8 cellular contexts compared by ENCODE assay signal in genomic region chr16:56682703-56683397, GRCh38. TPM values are rescaled to one million over a fixed set of nuclear protein-coding genes. Genes with fewer than 3 reads are reported as not detected.
DNase-seq lines count a peak whose midpoint lies in the region; ATAC-seq, FAIRE-seq and TF ChIP-seq lines count a peak whose summit lies in the region.

No MANE protein-coding gene starts in this region.

- no peaks in the 10 kb centered on the region for H3K9me3 Mint-ChIP-seq in activated CD4-positive, alpha-beta memory T cell treated with anti-CD3 and anti-CD28 coated beads, Interleukin-2, amount 10 ng/mL, durations not matched to agents 7 days and 5 days

- H3K4me2 ChIP-seq in smooth muscle cell: peak overlapping the region; percentile 99

- TF ChIP-seq CTCF in BE2C (IDR thresholded peaks at IDR 0.05; ENCODE audit: low read depth, low read length) (no peak), smooth muscle cell (IDR thresholded peaks at IDR 0.05; ENCODE audit: borderline replicate concordance, insufficient read depth, poor library complexity, severe bottlenecking) (no peak)

- peaks cover 9% of the 10 kb centered on the region for H3K36me3 Mint-ChIP-seq in activated CD4-positive, alpha-beta memory T cell treated with anti-CD3 and anti-CD28 coated beads, Interleukin-2, amount 10 ng/mL, durations not matched to agents 7 days and 5 days (ENCODE audit: low read depth)

- WGBS in right cardiac atrium: 42% methylated on average over 8 of the region's 8 CpGs
- 36% methylated on average over 8 of the region's 8 CpGs for WGBS in smooth muscle cell (ENCODE audit: low lambda C conversion rate)

- peak overlapping the region; percentile 55 for H3K9ac ChIP-seq in smooth muscle cell (ENCODE audit: low read depth)

- H3K27me3 ChIP-seq in BE2C (no peaks in the 10 kb centered on the region), H7 (ENCODE audit: control insufficient read depth, insufficient read depth, low read length) (peaks cover 4% of the 10 kb centered on the region; the same call in 1 of the 2 replicates), right cardiac atrium (ENCODE audit: control insufficient read depth, insufficient read depth) (no peaks in the 10 kb centered on the region), smooth muscle cell (ENCODE audit: low read depth) (peaks cover 8% of the 10 kb centered on the region)

- DNase-seq in BE2C (no peak), H7 (no peak), right cardiac atrium (peak in 2 of 3 donors; percentile 39 to 75), smooth muscle cell (lab: John Stamatoyannopoulos, UW; ENCODE audit: unreplicated experiment) (no peak), H4 (ENCODE audit: low spot score) (no peak), DMS79 (lab: John Stamatoyannopoulos, UW) (no peak), GM19239 (ENCODE audit: insufficient read length, low spot score) (no peak)
- DNase-seq in activated CD4-positive, alpha-beta memory T cell treated with anti-CD3 and anti-CD28 coated beads, Interleukin-2, amount 10 ng/mL, durations not matched to agents 7 days and 5 days: no peak

- FAIRE-seq in GM19239 (lab: Jason Lieb, UNC): no peak

- H2AFZ ChIP-seq in smooth muscle cell (ENCODE audit: low read depth): peak overlapping the region; percentile 98

- H3K4me3 ChIP-seq in BE2C (ENCODE audit: low read depth, low read length): peak overlapping the region; percentile 73
- peak overlapping the region; percentile 74 for H3K4me3 ChIP-seq in H7 (ENCODE audit: insufficient read depth, low read depth, low read length)
- peak overlapping the region; percentile 77 for H3K4me3 ChIP-seq in right cardiac atrium (ENCODE audit: low read length)
- peak overlapping the region; percentile 63 for H3K4me3 ChIP-seq in smooth muscle cell

- no peaks in the 10 kb centered on the region for H3K4me1 ChIP-seq in BE2C
- H3K4me1 ChIP-seq in right cardiac atrium (ENCODE audit: control insufficient read depth, insufficient read depth, low read length): peaks cover 19% of the 10 kb centered on the region
- H3K4me1 ChIP-seq in smooth muscle cell (ENCODE audit: low read depth): no peaks in the 10 kb centered on the region

- H3K9me3 ChIP-seq in BE2C: no peaks in the 10 kb centered on the region
- H3K9me3 ChIP-seq in right cardiac atrium (ENCODE audit: control insufficient read depth, low read length): no peaks in the 10 kb centered on the region
- H3K9me3 ChIP-seq in smooth muscle cell (replicated peaks; ENCODE audit: low read depth): no peaks in the 10 kb centered on the region

- POLR2A ChIA-PET in activated CD4-positive, alpha-beta memory T cell treated with anti-CD3 and anti-CD28 coated beads, Interleukin-2, amount 10 ng/mL, durations not matched to agents 7 days and 5 days (lab: Charles Lee): interaction anchor here (0.7 to 2.5 kb wide), 32 partner anchors 9 to 248 kb away, joined by 3 to 29 read pairs (median 5); partner anchors contain the start of genes MT1E, MT1G, MT1H and MT2A

- H3K4me3 Mint-ChIP-seq in activated CD4-positive, alpha-beta memory T cell treated with anti-CD3 and anti-CD28 coated beads, Interleukin-2, amount 10 ng/mL, durations not matched to agents 7 days and 5 days: peak overlapping the region; percentile 89

- peak in 1 of 2 donors; percentile 8 for ATAC-seq in right cardiac atrium

- H3K27ac Mint-ChIP-seq in activated CD4-positive, alpha-beta memory T cell treated with anti-CD3 and anti-CD28 coated beads, Interleukin-2, amount 10 ng/mL, durations not matched to agents 7 days and 5 days: peak overlapping the region; percentile 44

- CTCF ChIA-PET in activated CD4-positive, alpha-beta memory T cell treated with anti-CD3 and anti-CD28 coated beads, Interleukin-2, amount 10 ng/mL, durations not matched to agents 7 days and 5 days (lab: Charles Lee): interaction anchor here (0.6 to 5.0 kb wide), 7 partner anchors 13 to 404 kb away, joined by 3 to 30 read pairs (median 4); no protein-coding TSS in a partner anchor

- H3K79me2 ChIP-seq in smooth muscle cell (ENCODE audit: low read depth): no peaks in the 10 kb centered on the region

- intact Hi-C loops in right cardiac atrium (cut with DNase I): no loop called here

- H3K36me3 ChIP-seq in BE2C (no peaks in the 10 kb centered on the region), H7 (replicated peaks; ENCODE audit: control insufficient read depth, insufficient read depth, low read length) (no peaks in the 10 kb centered on the region), smooth muscle cell (ENCODE audit: low read depth) (no peaks in the 10 kb centered on the region)

- no peaks in the 10 kb centered on the region for H3F3A ChIP-seq in smooth muscle cell (ENCODE audit: low read depth)

- H3K27ac ChIP-seq in right cardiac atrium (ENCODE audit: low read length): peak overlapping the region; percentile 87
- H3K27ac ChIP-seq in smooth muscle cell (ENCODE audit: low read depth): no peak overlapping the region

- no peaks in the 10 kb centered on the region for H4K20me1 ChIP-seq in smooth muscle cell (ENCODE audit: low read depth)

- H3K4me1 Mint-ChIP-seq in activated CD4-positive, alpha-beta memory T cell treated with anti-CD3 and anti-CD28 coated beads, Interleukin-2, amount 10 ng/mL, durations not matched to agents 7 days and 5 days: peaks cover 30% of the 10 kb centered on the region

- H3K27me3 Mint-ChIP-seq in activated CD4-positive, alpha-beta memory T cell treated with anti-CD3 and anti-CD28 coated beads, Interleukin-2, amount 10 ng/mL, durations not matched to agents 7 days and 5 days: no peaks in the 10 kb centered on the region

RNA-seq across cellular contexts. Expression of gene MT1X, which starts 0.6 kb away (rescaled TPM):
- polyA plus RNA-seq in BE2C (2012; ENCODE audit: insufficient read depth, insufficient read length, low read depth): 8.3 TPM
- total RNA-seq in H7 (2014; rRNA removed; shearing (Covaris generic)): 138 and 157 TPM in 2 replicates
- 10 to 100 TPM; 28.4 to 33.1 TPM for total RNA-seq in activated CD4-positive, alpha-beta memory T cell treated with anti-CD3 and anti-CD28 coated beads, Interleukin-2, amount 10 ng/mL, durations not matched to agents 7 days and 5 days
- total RNA-seq in right cardiac atrium (100 to 1,000 TPM in 3 of 4 donors, 10 to 100 TPM in 1; 75.7 to 367 (median 180) TPM), smooth muscle cell (0.76 and 4.3 TPM in 2 replicates)
- polyA plus RNA-seq in right cardiac atrium (287 TPM), smooth muscle cell (11.7 and 12.8 TPM in 2 replicates)
- total RNA-seq in H4 (2014; rRNA removed; shearing (Covaris generic)): 78.7 and 86.8 TPM in 2 replicates

RNA-seq across cellular contexts. Expression of gene MT1H, which starts 13.2 kb away (rescaled TPM):
- polyA plus RNA-seq in BE2C (2012; ENCODE audit: insufficient read depth, insufficient read length, low read depth): not detected
- total RNA-seq in H7 (2014; rRNA removed; shearing (Covaris generic)): 3.0 and 3.8 TPM in 2 replicates
- not detected for total RNA-seq in activated CD4-positive, alpha-beta memory T cell treated with anti-CD3 and anti-CD28 coated beads, Interleukin-2, amount 10 ng/mL, durations not matched to agents 7 days and 5 days
- total RNA-seq in right cardiac atrium: not detected
- polyA plus RNA-seq in right cardiac atrium: not detected
- total RNA-seq in smooth muscle cell: not detected in 2 replicates
- not detected in 2 replicates for polyA plus RNA-seq in smooth muscle cell
- not detected in 2 replicates for total RNA-seq in H4 (2014; rRNA removed; shearing (Covaris generic))

RNA-seq across cellular contexts. Expression of gene MT1G, which starts 15.0 kb away (rescaled TPM):
- not detected for polyA plus RNA-seq in BE2C (2012; ENCODE audit: insufficient read depth, insufficient read length, low read depth)
- total RNA-seq in H7 (2014; rRNA removed; shearing (Covaris generic)): 20.3 and 38.1 TPM in 2 replicates
- 1 to 10 TPM; 2.2 to 2.9 TPM for total RNA-seq in activated CD4-positive, alpha-beta memory T cell treated with anti-CD3 and anti-CD28 coated beads, Interleukin-2, amount 10 ng/mL, durations not matched to agents 7 days and 5 days
- total RNA-seq in right cardiac atrium (1 to 10 TPM in 1 of 4 donors, under 1 TPM in 1, not detected in 2; 0.71 to 1.1 TPM), smooth muscle cell (not detected in 2 replicates)
- polyA plus RNA-seq in right cardiac atrium (8.0 TPM), smooth muscle cell (0.40 TPM in 1 of 2 replicates, not detected in the other)
- not detected in 2 replicates for total RNA-seq in H4 (2014; rRNA removed; shearing (Covaris generic))

RNA-seq across cellular contexts. Expression of gene MT1F, which starts 25.1 kb away (rescaled TPM):
- not detected for polyA plus RNA-seq in BE2C (2012; ENCODE audit: insufficient read depth, insufficient read length, low read depth)
- total RNA-seq in H7 (2014; rRNA removed; shearing (Covaris generic)): 11.8 and 13.4 TPM in 2 replicates
- total RNA-seq in activated CD4-positive, alpha-beta memory T cell treated with anti-CD3 and anti-CD28 coated beads, Interleukin-2, amount 10 ng/mL, durations not matched to agents 7 days and 5 days: 10 to 100 TPM; 15.8 to 16.4 TPM
- total RNA-seq in right cardiac atrium (1 to 10 TPM; 1.3 to 3.9 (median 2.7) TPM), smooth muscle cell (0.81 and 5.9 TPM in 2 replicates)
- polyA plus RNA-seq in right cardiac atrium (3.7 TPM), smooth muscle cell (0.50 and 2.3 TPM in 2 replicates)
- total RNA-seq in H4 (2014; rRNA removed; shearing (Covaris generic)): 0.14 TPM in 1 of 2 replicates, not detected in the other

RNA-seq across cellular contexts. Expression of gene MT1B, which starts 31.2 kb away (rescaled TPM):
- not detected for polyA plus RNA-seq in BE2C (2012; ENCODE audit: insufficient read depth, insufficient read length, low read depth)
- not detected in 2 replicates for total RNA-seq in H7 (2014; rRNA removed; shearing (Covaris generic))
- total RNA-seq in activated CD4-positive, alpha-beta memory T cell treated with anti-CD3 and anti-CD28 coated beads, Interleukin-2, amount 10 ng/mL, durations not matched to agents 7 days and 5 days: not detected
- not detected for total RNA-seq in right cardiac atrium
- not detected for polyA plus RNA-seq in right cardiac atrium
- total RNA-seq in smooth muscle cell: not detected in 2 replicates
- not detected in 2 replicates for polyA plus RNA-seq in smooth muscle cell
- not detected in 2 replicates for total RNA-seq in H4 (2014; rRNA removed; shearing (Covaris generic))

Comparison
In these comparisons a context has a peak if more than half of its experiments do, and no peak if none do; other contexts are left out.
1. DNase-seq: peak in right cardiac atrium (2 of 3); none in BE2C (single experiment), H7 (single experiment), activated CD4-positive, alpha-beta memory T cell treated with anti-CD3 and anti-CD28 coated beads, Interleukin-2, amount 10 ng/mL, durations not matched to agents 7 days and 5 days (single experiment), smooth muscle cell (single experiment), H4 (single experiment), DMS79 (single experiment) and GM19239 (single experiment).
2. Peak in every context shown above with its lines, with median percentiles within 50 percentile points of each other: H3K4me3 ChIP-seq.